In genomic region chr2:120630031-120630701, GRCh38 we compare ENCODE assay signal across 29 cellular contexts.
DNase-seq lines count a peak whose midpoint lies in the region; ATAC-seq, FAIRE-seq and TF ChIP-seq lines count a peak whose summit lies in the region.
"Had no signal": no experiment of that assay in that cellular context is flagged by ENCODE, and none has a peak within 500 bp of the region (broad histone marks: within the 10 kb centered on the region; RNA-seq: fewer than 3 reads in every experiment).

No MANE protein-coding gene starts in this region.

- H3K9me3 Mint-ChIP-seq in neural progenitor cell: no peaks in the 10 kb centered on the region
- H3K9me3 Mint-ChIP-seq: activated B cell treated with CpG ODN at 0.5 μM for 24 hours; activated naive CD4-positive, alpha-beta T cell treated with anti-CD3 and anti-CD28 coated beads for 36 hours; stimulated activated naive CD8-positive, alpha-beta T cell treated with anti-CD3 and anti-CD28 coated beads, Interleukin-15, amount 100 ng/mL, for 72 hours had no signal

- H3K27ac Mint-ChIP-seq in neural progenitor cell: no peak overlapping the region
- H3K27ac Mint-ChIP-seq: activated B cell treated with CpG ODN at 0.5 μM for 24 hours; activated CD8-positive, alpha-beta memory T cell treated with anti-CD3 and anti-CD28 coated beads, Interleukin-2, amount 10 ng/mL, durations not matched to agents 7 days and 5 days; activated naive CD4-positive, alpha-beta T cell treated with anti-CD3 and anti-CD28 coated beads for 36 hours; stimulated activated naive CD8-positive, alpha-beta T cell treated with anti-CD3 and anti-CD28 coated beads, Interleukin-15, amount 100 ng/mL, for 72 hours had no signal

- TF ChIP-seq CTCF in HepG2 (CRISPR knock-in tag; IDR thresholded peaks at IDR 0.05) (no peak), right lobe of liver (IDR thresholded peaks at IDR 0.05) (no peak), epithelial cell of esophagus (IDR thresholded peaks at IDR 0.05; ENCODE audit: insufficient read depth, low read depth, low read length, missing control alignments) (no peak), neural progenitor cell (IDR thresholded peaks at IDR 0.05) (no peak)

- no peak for ATAC-seq in HepG2
- no peak for ATAC-seq in right lobe of liver
- ATAC-seq in GM18505 (IDR thresholded peaks at IDR 0.05; ENCODE audit: unreplicated experiment): no peak
- ATAC-seq: activated CD8-positive, alpha-beta memory T cell treated with anti-CD3 and anti-CD28 coated beads, Interleukin-2, amount 10 ng/mL, durations not matched to agents 7 days and 5 days; Panc1; psoas muscle; stimulated activated naive CD8-positive, alpha-beta T cell treated with anti-CD3 and anti-CD28 coated beads, Interleukin-15, amount 100 ng/mL, for 72 hours had no signal

- no peaks in the 10 kb centered on the region for H3K79me2 ChIP-seq in HepG2 (ENCODE audit: insufficient read depth, low read length)
- H3K79me2 ChIP-seq in neural progenitor cell (ENCODE audit: low read depth): no peaks in the 10 kb centered on the region

- H3K27me3 Mint-ChIP-seq in neural progenitor cell (ENCODE audit: insufficient read depth, low read depth): peaks cover 15% of the 10 kb centered on the region
- H3K27me3 Mint-ChIP-seq: activated B cell treated with CpG ODN at 0.5 μM for 24 hours; activated CD8-positive, alpha-beta memory T cell treated with anti-CD3 and anti-CD28 coated beads, Interleukin-2, amount 10 ng/mL, durations not matched to agents 7 days and 5 days had no signal

- no peak for TF ChIP-seq RAD21 in HepG2 (CRISPR knock-in tag; IDR thresholded peaks at IDR 0.05)

- DNase-seq in HepG2 (ENCODE audit: low spot score) (no peak), right lobe of liver (no peak), epithelial cell of esophagus (ENCODE audit: low read depth) (peak; percentile 32), neural progenitor cell (ENCODE audit: low spot score) (no peak), mucosa of gallbladder (ENCODE audit: low spot score) (no peak), DMS79 treated with DMSO at 0.1 percent for 48 hours (lab: John Stamatoyannopoulos, UW) (no peak), NCI-H524 (lab: John Stamatoyannopoulos, UW) (no peak)
- DNase-seq: ACHN; activated B cell treated with CpG ODN at 0.5 μM for 24 hours; activated CD4-positive, alpha-beta T cell treated with anti-CD3 and anti-CD28 coated beads, Interleukin-2, amount 50 U/mL, for 1 hour; activated CD8-positive, alpha-beta memory T cell treated with anti-CD3 and anti-CD28 coated beads, Interleukin-2, amount 10 ng/mL, durations not matched to agents 7 days and 5 days; activated naive CD4-positive, alpha-beta T cell treated with anti-CD3 and anti-CD28 coated beads for 36 hours; adrenal gland; Caco-2; glutamatergic neuron; NCI-H1092 treated with DMSO at 0.1 percent for 48 hours; NCI-H187 treated with DMSO at 0.1 percent for 48 hours; NCI-H526; psoas muscle; SHP77 treated with DMSO at 0.1 percent for 48 hours; stimulated activated CD8-positive, alpha-beta memory T cell treated with anti-CD3 and anti-CD28 coated beads, Interleukin-4, amount 100 ng/mL, for 48 hours; stimulated activated naive CD8-positive, alpha-beta T cell treated with anti-CD3 and anti-CD28 coated beads, Interleukin-15, amount 100 ng/mL, for 72 hours; SW 1271; T-helper 9 cell had no signal

- FAIRE-seq in HepG2 (lab: Jason Lieb, UNC): no peak
- FAIRE-seq: GM12891, keratinocyte had no signal

- H3K27me3 ChIP-seq in HepG2 (ENCODE audit: control insufficient read depth in 1 of 2, insufficient read depth in 2 of 2, low read length in 2 of 2) (peaks cover 4 to 60% of the 10 kb centered on the region in 2 experiments), right lobe of liver (no peaks in the 10 kb centered on the region), neural progenitor cell (no peaks in the 10 kb centered on the region)
- H3K27me3 ChIP-seq: adrenal gland had no signal

- WGBS in HepG2 (ENCODE audit: low lambda C conversion rate): 24% methylated on average over 10 of the region's 10 CpGs
- WGBS in right lobe of liver (ENCODE audit: insufficient coverage, low coverage, low lambda C conversion rate, missing lambda C conversion rate): 70% methylated on average over 7 of the region's 10 CpGs

- no TSS peak for BruUV-seq in HepG2 (replicated peaks; lab: Mats Ljungman, UMichigan)

- CTCF ChIA-PET in HepG2 (lab: Yijun Ruan, JAX; ENCODE audit: low intra/inter-chr PET ratio, low total read pairs): no interaction called here

- H3K4me3 ChIP-seq in HepG2 (replicated peaks in 1 of 3; ENCODE audit: insufficient read depth in 1 of 3, low read depth in 2 of 3, low read length in 3 of 3): no peak overlapping the region
- no peak overlapping the region for H3K4me3 ChIP-seq in right lobe of liver
- no peak overlapping the region for H3K4me3 ChIP-seq in epithelial cell of esophagus (ENCODE audit: low read length)
- H3K4me3 ChIP-seq in neural progenitor cell: no peak overlapping the region
- H3K4me3 ChIP-seq: adrenal gland, psoas muscle had no signal

- H3K4me1 Mint-ChIP-seq in neural progenitor cell: peaks cover 2% of the 10 kb centered on the region
- H3K4me1 Mint-ChIP-seq: activated B cell treated with CpG ODN at 0.5 μM for 24 hours; activated CD8-positive, alpha-beta memory T cell treated with anti-CD3 and anti-CD28 coated beads, Interleukin-2, amount 10 ng/mL, durations not matched to agents 7 days and 5 days; stimulated activated naive CD8-positive, alpha-beta T cell treated with anti-CD3 and anti-CD28 coated beads, Interleukin-15, amount 100 ng/mL, for 72 hours had no signal

- TF ChIP-seq EP300 in HepG2 (IDR thresholded peaks at IDR 0.05; ENCODE audit: low read depth in 2 of 2, low read length in 2 of 2) (no peak), HepG2 (CRISPR knock-in tag; IDR thresholded peaks at IDR 0.05; ENCODE audit: borderline replicate concordance) (no peak)

- no peak overlapping the region for H2AFZ ChIP-seq in HepG2 (ENCODE audit: low read length)
- H2AFZ ChIP-seq in neural progenitor cell (replicated peaks): no peak overlapping the region

- POLR2A ChIA-PET in HepG2 (lab: Yijun Ruan, JAX): no interaction called here

- TF ChIP-seq POLR2A in HepG2 (IDR thresholded peaks at IDR 0.05; ENCODE audit: insufficient read depth in 1 of 2, low read depth in 2 of 2, low read length in 2 of 2): no peak
- no peak for TF ChIP-seq POLR2A in right lobe of liver (IDR thresholded peaks at IDR 0.05)
- no peak for TF ChIP-seq POLR2A in GM18505 (IDR thresholded peaks at IDR 0.05; ENCODE audit: borderline replicate concordance, extremely low read depth, insufficient read depth, insufficient read length)

- no peak overlapping the region for H3K4me2 ChIP-seq in HepG2 (ENCODE audit: low read depth, low read length)
- peak overlapping the region; percentile 27 for H3K4me2 ChIP-seq in neural progenitor cell

- no peaks in the 10 kb centered on the region for H3K36me3 ChIP-seq in HepG2 (replicated peaks in 1 of 2; ENCODE audit: control insufficient read depth in 1 of 2, insufficient read depth in 2 of 2, low read length in 2 of 2)
- H3K36me3 ChIP-seq in right lobe of liver: no peaks in the 10 kb centered on the region
- H3K36me3 ChIP-seq in neural progenitor cell: no peaks in the 10 kb centered on the region
- H3K36me3 ChIP-seq: adrenal gland had no signal

- H3K9me3 ChIP-seq in HepG2 (ENCODE audit: low read length) (peaks cover 3% of the 10 kb centered on the region; the same call in 1 of the 2 replicates), right lobe of liver (no peaks in the 10 kb centered on the region), neural progenitor cell (ENCODE audit: low read depth) (no peaks in the 10 kb centered on the region)
- H3K9me3 ChIP-seq: adrenal gland, psoas muscle had no signal

- intact Hi-C loops in HepG2 (cut with micrococcal nuclease; ENCODE audit: unreplicated experiment): no loop called here
- intact Hi-C loops in right lobe of liver (cut with DNase I): no loop called here

- in situ Hi-C loops in HepG2 (cut with HindIII; ENCODE audit: extremely low pct_ligation_motif_present, low pct_unique_long_range_greater_than_20kb): no loop called here

- H3F3A ChIP-seq in neural progenitor cell (ENCODE audit: low read depth): no peaks in the 10 kb centered on the region

- H3K9ac ChIP-seq in HepG2 (ENCODE audit: insufficient read depth, low read depth, low read length): no peak overlapping the region
- H3K9ac ChIP-seq in neural progenitor cell: no peak overlapping the region

- no peaks in the 10 kb centered on the region for H3K36me3 Mint-ChIP-seq in neural progenitor cell
- H3K36me3 Mint-ChIP-seq: activated CD8-positive, alpha-beta memory T cell treated with anti-CD3 and anti-CD28 coated beads, Interleukin-2, amount 10 ng/mL, durations not matched to agents 7 days and 5 days; brain had no signal

- H3K27ac ChIP-seq in HepG2 (ENCODE audit: extremely low read length, insufficient read depth, low read length) (no peak overlapping the region), right lobe of liver (no peak overlapping the region), neural progenitor cell (no peak overlapping the region)
- H3K27ac ChIP-seq: adrenal gland, psoas muscle had no signal

- H4K20me1 ChIP-seq in HepG2 (ENCODE audit: insufficient read depth, low read length) (no peaks in the 10 kb centered on the region), neural progenitor cell (ENCODE audit: low read depth) (no peaks in the 10 kb centered on the region)

- H3K4me3 Mint-ChIP-seq in neural progenitor cell: no peak overlapping the region
- H3K4me3 Mint-ChIP-seq: activated B cell treated with CpG ODN at 0.5 μM for 24 hours; activated CD8-positive, alpha-beta memory T cell treated with anti-CD3 and anti-CD28 coated beads, Interleukin-2, amount 10 ng/mL, durations not matched to agents 7 days and 5 days; activated naive CD4-positive, alpha-beta T cell treated with anti-CD3 and anti-CD28 coated beads for 36 hours; brain; stimulated activated naive CD8-positive, alpha-beta T cell treated with anti-CD3 and anti-CD28 coated beads, Interleukin-15, amount 100 ng/mL, for 72 hours had no signal

- H3K4me1 ChIP-seq in HepG2 (ENCODE audit: insufficient read depth, low read length): peaks cover 30% of the 10 kb centered on the region
- no peaks in the 10 kb centered on the region for H3K4me1 ChIP-seq in right lobe of liver
- H3K4me1 ChIP-seq in neural progenitor cell: peaks cover 7% of the 10 kb centered on the region
- H3K4me1 ChIP-seq: adrenal gland, Caco-2, psoas muscle had no signal

TF ChIP-seq in HepG2, 621 proteins besides CTCF, POLR2A, EP300 and RAD21:
- no peak for TF ChIP-seq ARNTL (CRISPR knock-in tag; IDR thresholded peaks at IDR 0.05)
- TF ChIP-seq LCORL (IDR thresholded peaks at IDR 0.05): no peak
- TF ChIP-seq LCORL (CRISPR knock-in tag; IDR thresholded peaks at IDR 0.05): no peak
- TF ChIP-seq ZMYM3 (CRISPR knock-in tag; IDR thresholded peaks at IDR 0.05): 0 out of 2 replicates have a peak, but pooled peaks have one; percentile 30
- TF ChIP-seq ZNF768 (CRISPR knock-in tag; IDR thresholded peaks at IDR 0.05): peak; percentile 97
- TF ChIP-seq HDAC1 (CRISPR knock-in tag; IDR thresholded peaks at IDR 0.05): no peak
